ENCODE assay signal across 2 cellular contexts in genomic region chr13:79456051-79456450, GRCh38.
TF ChIP-seq lines count a peak whose summit lies in the region.

No MANE protein-coding gene starts in this region.

TF ChIP-seq in IMR-90, 13 proteins besides CTCF, POLR2A, EP300 and RAD21:
- no peak for TF ChIP-seq NFE2L2 (IDR thresholded peaks at IDR 0.05; ENCODE audit: low read depth, low read length)
- peak; percentile 31; the same call in 1 of the 2 replicates for TF ChIP-seq CEBPB (IDR thresholded peaks at IDR 0.05; ENCODE audit: low read depth, low read length)

TF ChIP-seq in K562, 482 proteins besides CTCF, POLR2A, EP300 and RAD21:
- TF ChIP-seq, protein P1, sequence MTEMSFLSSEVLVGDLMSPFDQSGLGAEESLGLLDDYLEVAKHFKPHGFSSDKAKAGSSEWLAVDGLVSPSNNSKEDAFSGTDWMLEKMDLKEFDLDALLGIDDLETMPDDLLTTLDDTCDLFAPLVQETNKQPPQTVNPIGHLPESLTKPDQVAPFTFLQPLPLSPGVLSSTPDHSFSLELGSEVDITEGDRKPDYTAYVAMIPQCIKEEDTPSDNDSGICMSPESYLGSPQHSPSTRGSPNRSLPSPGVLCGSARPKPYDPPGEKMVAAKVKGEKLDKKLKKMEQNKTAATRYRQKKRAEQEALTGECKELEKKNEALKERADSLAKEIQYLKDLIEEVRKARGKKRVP (CRISPR knock-in tag; IDR thresholded peaks at IDR 0.05): no peak
- TF ChIP-seq CEBPG (CRISPR knock-in tag; IDR thresholded peaks at IDR 0.05) (no peak), CEBPG (tag; conservative IDR thresholded peaks at IDR 0.05 in 1 of 2, IDR thresholded peaks at IDR 0.05 in 1 of 2) (peak; percentile 26 to 42; a peak in 3 of 4 replicates), HOMEZ (CRISPR knock-in tag; IDR thresholded peaks at IDR 0.05) (no peak), KDM4B (IDR thresholded peaks at IDR 0.05; ENCODE audit: borderline replicate concordance in 2 of 2, low read depth in 1 of 2) (no peak), ZNF280B (CRISPR knock-in tag; IDR thresholded peaks at IDR 0.05) (no peak), SMAD1 (IDR thresholded peaks at IDR 0.05; ENCODE audit: low read depth, low read length, partially characterized antibody) (no peak)
- TF ChIP-seq, protein P2, sequence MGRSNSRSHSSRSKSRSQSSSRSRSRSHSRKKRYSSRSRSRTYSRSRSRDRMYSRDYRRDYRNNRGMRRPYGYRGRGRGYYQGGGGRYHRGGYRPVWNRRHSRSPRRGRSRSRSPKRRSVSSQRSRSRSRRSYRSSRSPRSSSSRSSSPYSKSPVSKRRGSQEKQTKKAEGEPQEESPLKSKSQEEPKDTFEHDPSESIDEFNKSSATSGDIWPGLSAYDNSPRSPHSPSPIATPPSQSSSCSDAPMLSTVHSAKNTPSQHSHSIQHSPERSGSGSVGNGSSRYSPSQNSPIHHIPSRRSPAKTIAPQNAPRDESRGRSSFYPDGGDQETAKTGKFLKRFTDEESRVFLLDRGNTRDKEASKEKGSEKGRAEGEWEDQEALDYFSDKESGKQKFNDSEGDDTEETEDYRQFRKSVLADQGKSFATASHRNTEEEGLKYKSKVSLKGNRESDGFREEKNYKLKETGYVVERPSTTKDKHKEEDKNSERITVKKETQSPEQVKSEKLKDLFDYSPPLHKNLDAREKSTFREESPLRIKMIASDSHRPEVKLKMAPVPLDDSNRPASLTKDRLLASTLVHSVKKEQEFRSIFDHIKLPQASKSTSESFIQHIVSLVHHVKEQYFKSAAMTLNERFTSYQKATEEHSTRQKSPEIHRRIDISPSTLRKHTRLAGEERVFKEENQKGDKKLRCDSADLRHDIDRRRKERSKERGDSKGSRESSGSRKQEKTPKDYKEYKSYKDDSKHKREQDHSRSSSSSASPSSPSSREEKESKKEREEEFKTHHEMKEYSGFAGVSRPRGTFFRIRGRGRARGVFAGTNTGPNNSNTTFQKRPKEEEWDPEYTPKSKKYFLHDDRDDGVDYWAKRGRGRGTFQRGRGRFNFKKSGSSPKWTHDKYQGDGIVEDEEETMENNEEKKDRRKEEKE (IDR thresholded peaks at IDR 0.05; ENCODE audit: borderline replicate concordance in 1 of 2, control insufficient read depth in 1 of 2, low read depth in 2 of 2, low read length in 1 of 2): no peak
